Comparison of ENCODE assay signal across 34 cellular contexts in genomic region chr17:13871261-13871660, GRCh38.
"Had no signal": no experiment of that assay in that cellular context is flagged by ENCODE, and none has a peak within 500 bp of the region (broad histone marks: within the 10 kb centered on the region; RNA-seq: fewer than 3 reads in every experiment).

No MANE protein-coding gene starts in this region.

- DNase-seq: activated effector memory CD4-positive, alpha-beta T cell treated with anti-CD3 and anti-CD28 coated beads, Interleukin-2, amount 50 U/mL, for 16 hours; activated effector memory CD4-positive, alpha-beta T cell treated with Interleukin-2 at 50 U/mL for 16 hours; activated gamma-delta T cell; activated gamma-delta T cell treated with Interleukin-2 at 50 U/mL for 16 hours; activated naive CD4-positive, alpha-beta T cell; activated naive CD4-positive, alpha-beta T cell treated with anti-CD3 and anti-CD28 coated beads for 36 hours; activated naive CD4-positive, alpha-beta T cell treated with anti-CD3 and anti-CD28 coated beads, Interleukin-2, amount 10 ng/mL, durations not matched to agents 7 days and 5 days; activated naive CD4-positive, alpha-beta T cell treated with anti-CD3 and anti-CD28 coated beads, Interleukin-2, amount 50 U/mL, for 16 hours; activated naive CD4-positive, alpha-beta T cell treated with Interleukin-2 at 50 U/mL for 16 hours; activated naive CD8-positive, alpha-beta T cell treated with anti-CD3 and anti-CD28 coated beads for 36 hours; activated naive CD8-positive, alpha-beta T cell treated with anti-CD3 and anti-CD28 coated beads, Interleukin-2, amount 10 ng/mL, durations not matched to agents 7 days and 5 days; activated naive CD8-positive, alpha-beta T cell treated with anti-CD3 and anti-CD28 coated beads, Interleukin-2, amount 50 U/mL, for 24 hours; activated T-cell treated with anti-CD3 and anti-CD28 coated beads, Interleukin-2, amount 50 U/mL, for 1 hour; activated T-cell treated with anti-CD3 and anti-CD28 coated beads, Interleukin-2, amount 50 U/mL, for 24 hours; activated T-cell treated with anti-CD3 and anti-CD28 coated beads, Interleukin-2, amount 50 U/mL, for 4 hours; activated T-cell treated with anti-CD3 and anti-CD28 coated beads, Interleukin-2, amount 50 U/mL, for 48 hours; activated T-cell treated with anti-CD3 and anti-CD28 coated beads, Interleukin-2, amount 50 U/mL, for 72 hours; adrenal gland; amniotic stem cell; amygdala; anterior cingulate cortex; aorta; body of pancreas; brain microvascular endothelial cell; caudate nucleus; central memory CD4-positive, alpha-beta T cell; cerebellar nuclear complex had no signal

- H3K4me1 ChIP-seq: adrenal gland, ascending aorta, body of pancreas, breast epithelium had no signal

- FAIRE-seq: astrocyte, bronchial epithelial cell had no signal

- ATAC-seq: activated naive CD4-positive, alpha-beta T cell treated with anti-CD3 and anti-CD28 coated beads, Interleukin-2, amount 50 U/mL, for 72 hours; activated naive CD8-positive, alpha-beta T cell treated with anti-CD3 and anti-CD28 coated beads, Interleukin-2, amount 50 U/mL, for 24 hours; activated T-cell treated with anti-CD3 and anti-CD28 coated beads, Interleukin-2, amount 50 U/mL, for 4 hours; activated T-cell treated with anti-CD3 and anti-CD28 coated beads, Interleukin-2, amount 50 U/mL, for 72 hours; activated T-helper 17 cell treated with anti-CD3 and anti-CD28 coated beads, Interleukin-2, amount 50 U/mL, for 72 hours; body of pancreas had no signal

- H3K9me3 ChIP-seq: adrenal gland, ascending aorta, body of pancreas, breast epithelium had no signal

- H3K4me3 ChIP-seq: adrenal gland, ascending aorta, body of pancreas, breast epithelium, cardiac muscle cell had no signal

- H3K27me3 ChIP-seq: adrenal gland, ascending aorta, body of pancreas, brain microvascular endothelial cell, breast epithelium had no signal

- H3K27ac ChIP-seq: adrenal gland, ascending aorta, body of pancreas, brain microvascular endothelial cell, breast epithelium, cardiac muscle cell had no signal

- H3K36me3 ChIP-seq: adrenal gland, ascending aorta, brain microvascular endothelial cell, breast epithelium, cardiac muscle cell had no signal
